ENCODE assay signal across 8 cellular contexts in genomic region chr6:108914235-108915022, GRCh38.
A peak's percentile ranks its signal among the peaks of the same experiment; 100 is the strongest.
DNase-seq lines count a peak whose midpoint lies in the region; ATAC-seq and TF ChIP-seq lines count a peak whose summit lies in the region.

No MANE protein-coding gene starts in this region.

- H3K4me3 Mint-ChIP-seq in MCF 10A (ENCODE audit: unreplicated experiment) (no peak overlapping the region), T-cell (no peak overlapping the region)
- H3K4me3 Mint-ChIP-seq in effector memory CD8-positive, alpha-beta T cell: no peak overlapping the region

- POLR2A ChIA-PET in MCF 10A (lab: Yijun Ruan, JAX): interaction anchor here (0.6 kb wide), 1 partner anchor 48 kb away, joined by 3 read pairs; no protein-coding TSS in a partner anchor
- POLR2A ChIA-PET in T-cell (lab: Charles Lee): interaction anchor here in 1 of 2 donors (0.6 kb wide), 1 partner anchor 373 kb away, joined by 3 read pairs; no protein-coding TSS in a partner anchor

- TF ChIP-seq CTCF in MCF 10A (IDR thresholded peaks at IDR 0.05; ENCODE audit: unreplicated experiment): peak; percentile 53
- peak in 1 of 3 donors; percentile 15 for TF ChIP-seq CTCF in breast epithelium (IDR thresholded peaks at IDR 0.05)
- peak; percentile 56 for TF ChIP-seq CTCF in neutrophil (IDR thresholded peaks at IDR 0.05)

- H3K36me3 Mint-ChIP-seq in MCF 10A (ENCODE audit: insufficient read depth, unreplicated experiment) (no peaks in the 10 kb centered on the region), T-cell (no peaks in the 10 kb centered on the region)
- no peaks in the 10 kb centered on the region for H3K36me3 Mint-ChIP-seq in effector memory CD8-positive, alpha-beta T cell (ENCODE audit: insufficient read depth)

- DNase-seq in MCF 10A (ENCODE audit: unreplicated experiment): peak; percentile 29
- DNase-seq in breast epithelium (ENCODE audit: low spot score in 2 of 2): no peak
- peak in 29 of 34 experiments; percentile 2 to 47 (median 28) for DNase-seq in T-cell
- peak in 1 of 3 experiments; percentile 25 for DNase-seq in effector memory CD8-positive, alpha-beta T cell

- H3K4me1 ChIP-seq in breast epithelium (no peaks in the 10 kb centered on the region), neutrophil (ENCODE audit: control insufficient read depth in 1 of 2, insufficient read depth in 1 of 2, low read depth in 1 of 2, low read length in 1 of 2) (no peaks in the 10 kb centered on the region)

- H3K27ac ChIP-seq in breast epithelium: peak overlapping the region in 1 of 2 donors; percentile 19
- H3K27ac ChIP-seq in neutrophil: no peak overlapping the region

- no peak for TF ChIP-seq POLR2A in breast epithelium (IDR thresholded peaks at IDR 0.05)

- H3K27ac Mint-ChIP-seq in MCF 10A (ENCODE audit: low read depth, unreplicated experiment) (no peak overlapping the region), T-cell (no peak overlapping the region)
- H3K27ac Mint-ChIP-seq in effector memory CD8-positive, alpha-beta T cell: peak overlapping the region; percentile 77 to 81

- H3K9me3 Mint-ChIP-seq in MCF 10A (ENCODE audit: unreplicated experiment): no peaks in the 10 kb centered on the region
- H3K9me3 Mint-ChIP-seq in T-cell: no peaks in the 10 kb centered on the region
- H3K9me3 Mint-ChIP-seq in effector memory CD8-positive, alpha-beta T cell: no peaks in the 10 kb centered on the region

- BruUV-seq in MCF 10A (replicated peaks; lab: Mats Ljungman, UMichigan): no TSS peak

- no peak overlapping the region for H3K4me3 ChIP-seq in breast epithelium
- no peak overlapping the region for H3K4me3 ChIP-seq in neutrophil (ENCODE audit: low read depth in 1 of 2, low read length in 1 of 2)

- H3K36me3 ChIP-seq in breast epithelium (no peaks in the 10 kb centered on the region), neutrophil (no peaks in the 10 kb centered on the region)

- H3K27me3 Mint-ChIP-seq in MCF 10A (ENCODE audit: insufficient read depth, unreplicated experiment): no peaks in the 10 kb centered on the region
- no peaks in the 10 kb centered on the region for H3K27me3 Mint-ChIP-seq in T-cell
- no peaks in the 10 kb centered on the region for H3K27me3 Mint-ChIP-seq in effector memory CD8-positive, alpha-beta T cell

- H3K9me3 ChIP-seq in breast epithelium (no peaks in the 10 kb centered on the region), neutrophil (no peaks in the 10 kb centered on the region)

- CTCF ChIA-PET in MCF 10A (lab: Yijun Ruan, JAX): interaction anchor here (0.6 to 3.0 kb wide), 8 partner anchors 8 to 370 kb away, joined by 3 to 9 read pairs (median 5); no protein-coding TSS in a partner anchor
- CTCF ChIA-PET in T-cell (lab: Charles Lee): interaction anchor here in 1 of 2 donors (0.6 to 1.2 kb wide), 3 partner anchors 9 to 160 kb away, joined by 3 to 4 read pairs (median 4); no protein-coding TSS in a partner anchor

- H3K27me3 ChIP-seq in breast epithelium (no peaks in the 10 kb centered on the region), neutrophil (no peaks in the 10 kb centered on the region)

- intact Hi-C loops in MCF 10A (cut with micrococcal nuclease): no loop called here
- intact Hi-C loops in breast epithelium (cut with DNase I; ENCODE audit: low total_unique reads): no loop called here

- H3K4me1 Mint-ChIP-seq in MCF 10A (ENCODE audit: insufficient read depth, unreplicated experiment) (no peaks in the 10 kb centered on the region), T-cell (peaks cover 0 to 11% (median 4%) of the 10 kb centered on the region in 3 donors)
- H3K4me1 Mint-ChIP-seq in effector memory CD8-positive, alpha-beta T cell (ENCODE audit: low read depth in 2 of 2): peaks cover 5 to 18% of the 10 kb centered on the region in 2 donors

- ATAC-seq in T-cell (replicated peaks in 1 of 4) (peak in 1 of 4 experiments; percentile 40), GM21390 (IDR thresholded peaks at IDR 0.05; ENCODE audit: unreplicated experiment) (no peak), HG03342 (IDR thresholded peaks at IDR 0.05; ENCODE audit: unreplicated experiment) (no peak), HG02678 (IDR thresholded peaks at IDR 0.05; ENCODE audit: unreplicated experiment) (no peak)
- ATAC-seq in effector memory CD8-positive, alpha-beta T cell (replicated peaks): peak; percentile 47

Comparison
In these comparisons a context has a peak if more than half of its experiments do, and no peak if none do; other contexts are left out.
1. DNase-seq: peak in MCF 10A (single experiment) and T-cell (29 of 34); none in breast epithelium (0 of 2).
2. H3K27ac Mint-ChIP-seq: peak in effector memory CD8-positive, alpha-beta T cell (2 of 2); none in MCF 10A (single experiment) and T-cell (0 of 2).